ENCODE assay signal across 1 cellular context in the genomic region with DNA sequence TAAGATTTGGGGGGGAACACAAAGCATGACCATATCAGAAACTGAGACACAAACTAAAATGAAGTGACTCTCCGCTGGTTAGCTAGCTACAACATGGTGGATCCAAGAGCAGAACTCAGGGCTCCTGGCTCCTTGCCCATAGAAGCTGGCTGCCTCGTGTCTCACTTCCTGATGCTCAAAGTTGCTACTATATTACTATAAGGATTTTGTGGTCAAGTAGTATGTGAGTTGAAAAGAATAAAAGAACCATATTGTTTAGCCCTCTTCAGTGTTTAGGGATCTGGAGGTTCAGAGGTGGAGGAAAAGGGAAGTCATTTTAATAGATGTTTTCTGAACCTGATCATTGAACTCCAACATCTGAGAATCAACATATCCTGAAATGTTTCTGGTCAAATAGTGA.
TF ChIP-seq lines count a peak whose summit lies in the region.

No MANE protein-coding gene starts in this region.

TF ChIP-seq in K562, 482 proteins besides CTCF, POLR2A, EP300 and RAD21:
- TF ChIP-seq MYC (IDR thresholded peaks at IDR 0.05; ENCODE audit: low read depth, low read length) (no peak), MYC (CRISPR knock-in tag; IDR thresholded peaks at IDR 0.05; ENCODE audit: borderline replicate concordance, low read depth) (no peak), NFIC (IDR thresholded peaks at IDR 0.05) (0 out of 2 replicates have a peak, but pooled peaks have one; percentile 9), PYGO2 (tag; IDR thresholded peaks at IDR 0.05) (no peak)
